20 cellular contexts compared by ENCODE assay signal in the genomic region with DNA sequence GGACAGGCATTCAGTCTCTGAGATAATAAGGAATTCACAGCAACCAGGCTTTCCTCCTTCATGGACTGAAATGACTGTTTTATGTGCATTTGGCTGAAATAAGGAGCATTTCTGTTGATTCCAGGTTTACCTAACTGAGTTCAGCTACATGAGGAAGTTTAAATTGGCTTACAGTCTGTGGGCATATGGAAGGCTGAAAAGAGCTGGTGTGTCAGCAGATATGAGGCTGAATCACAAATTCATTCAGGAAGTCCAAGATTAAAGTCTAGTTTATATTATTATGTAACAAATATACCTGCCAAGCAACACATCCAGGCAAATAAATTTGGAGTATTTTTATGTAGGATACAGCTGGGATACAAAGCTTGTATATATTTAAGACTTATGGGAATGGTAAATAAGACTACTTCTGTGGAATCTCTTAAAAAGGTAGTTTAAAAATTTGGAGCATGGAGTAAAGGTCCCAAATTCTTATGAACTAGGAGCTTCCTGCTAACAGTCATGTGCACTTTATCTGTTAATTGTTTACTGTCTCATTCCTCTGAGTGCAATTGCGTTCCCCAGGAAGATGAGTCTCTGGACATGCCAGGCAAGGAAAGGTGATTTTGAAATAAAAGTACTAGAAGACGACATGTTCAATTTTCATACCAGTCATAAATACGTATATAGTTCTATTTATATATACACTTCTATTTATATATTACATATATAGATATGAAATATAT.
"Had no signal": no experiment of that assay in that cellular context is flagged by ENCODE, and none has a peak within 500 bp of the region (broad histone marks: within the 10 kb centered on the region; RNA-seq: fewer than 3 reads in every experiment).

No MANE protein-coding gene starts in this region.

- H3K27me3 ChIP-seq: heart left ventricle, sigmoid colon, testis had no signal

- FAIRE-seq: astrocyte, endometrium, keratinocyte had no signal

- DNase-seq: activated CD4-positive, alpha-beta T cell treated with anti-CD3 and anti-CD28 coated beads, Interleukin-2, amount 50 U/mL, for 48 hours; activated naive CD4-positive, alpha-beta T cell treated with Interleukin-2 at 50 U/mL for 16 hours; activated naive CD8-positive, alpha-beta T cell treated with anti-CD3 and anti-CD28 coated beads for 36 hours; activated T-cell treated with anti-CD3 and anti-CD28 coated beads, Interleukin-2, amount 50 U/mL, for 48 hours; cortex of kidney; effector CD4-positive, alpha-beta T cell; heart left ventricle; lower lobe of right lung; naive B cell; occipital lobe; sigmoid colon; stimulated activated CD4-positive, alpha-beta T cell treated with anti-CD3 and anti-CD28 coated beads, Interleukin-2, amount 100 ng/mL, for 48 hours; stimulated activated CD8-positive, alpha-beta memory T cell treated with anti-CD3 and anti-CD28 coated beads, Interleukin-4, amount 100 ng/mL, for 48 hours; stimulated activated naive CD4-positive, alpha-beta T cell; T-helper 17 cell; testis; WERI-Rb-1 had no signal

- H3K4me3 ChIP-seq: heart left ventricle, lower lobe of right lung, sigmoid colon, testis had no signal

- ATAC-seq: heart left ventricle, lower lobe of right lung, T-helper 17 cell had no signal

- H3K36me3 ChIP-seq: heart left ventricle, lower lobe of right lung, sigmoid colon, WERI-Rb-1 had no signal
